19 cellular contexts compared by ENCODE assay signal in genomic region chr2:12352891-12353290, GRCh38.
DNase-seq lines count a peak whose midpoint lies in the region; ATAC-seq lines count a peak whose summit lies in the region.
"Had no signal": no experiment of that assay in that cellular context is flagged by ENCODE, and none has a peak within 500 bp of the region (broad histone marks: within the 10 kb centered on the region; RNA-seq: fewer than 3 reads in every experiment).

No MANE protein-coding gene starts in this region.

- H3K27ac Mint-ChIP-seq in T-helper 17 cell = no peak overlapping the region
- H3K27ac Mint-ChIP-seq in T-helper 2 cell treated with Interferon-gamma antibody and Interleukin-4, amounts not matched to agents 5 μg/mL and 100 μg/mL, for 36 hours = no peak overlapping the region
- H3K27ac Mint-ChIP-seq: activated naive CD4-positive, alpha-beta T cell treated with anti-CD3 and anti-CD28 coated beads for 36 hours; CD8-positive, alpha-beta T cell; endodermal cell; naive thymus-derived CD4-positive, alpha-beta T cell had no signal

- DNase-seq in DMS53 (lab: John Stamatoyannopoulos, UW) (peak; percentile 91), NCI-H1417 (lab: John Stamatoyannopoulos, UW) (peak; percentile 56 to 91 (median 59)), NCI-H510A treated with DMSO at 0.1 percent for 48 hours (lab: John Stamatoyannopoulos, UW) (peak; percentile 97), iPS-NIHi11 (ENCODE audit: low spot score) (peak; percentile 10), T-helper 17 cell (no peak), HT-29 (ENCODE audit: low spot score) (no peak), activated T-cell treated with anti-CD3 and anti-CD28 coated beads for 4 hours (no peak)
- DNase-seq in T-helper 2 cell treated with Interferon-gamma antibody and Interleukin-4, amounts not matched to agents 5 μg/mL and 100 μg/mL, for 36 hours (ENCODE audit: low spot score) = no peak
- DNase-seq: activated CD4-positive, alpha-beta T cell treated with anti-CD3 and anti-CD28 coated beads, Interleukin-2, amount 50 U/mL, for 4 hours; activated naive CD4-positive, alpha-beta T cell treated with anti-CD3 and anti-CD28 coated beads for 36 hours; CD8-positive, alpha-beta T cell; endodermal cell; heart left ventricle; KG1; naive thymus-derived CD4-positive, alpha-beta T cell; stimulated activated CD4-positive, alpha-beta T cell treated with anti-CD3 and anti-CD28 coated beads, Interleukin-4, amount 100 ng/mL, for 24 hours had no signal

- H3K27me3 Mint-ChIP-seq in T-helper 17 cell = no peaks in the 10 kb centered on the region
- H3K27me3 Mint-ChIP-seq in T-helper 2 cell treated with Interferon-gamma antibody and Interleukin-4, amounts not matched to agents 5 μg/mL and 100 μg/mL, for 36 hours (ENCODE audit: low read depth) = peaks cover 29% of the 10 kb centered on the region

- ATAC-seq in T-helper 17 cell = no peak
- ATAC-seq: CD8-positive, alpha-beta T cell; HCT116; heart left ventricle; naive thymus-derived CD4-positive, alpha-beta T cell had no signal

- H3K4me1 Mint-ChIP-seq in T-helper 17 cell = no peaks in the 10 kb centered on the region
- no peaks in the 10 kb centered on the region for H3K4me1 Mint-ChIP-seq in T-helper 2 cell treated with Interferon-gamma antibody and Interleukin-4, amounts not matched to agents 5 μg/mL and 100 μg/mL, for 36 hours (ENCODE audit: low read depth)
- H3K4me1 Mint-ChIP-seq: endodermal cell; naive thymus-derived CD4-positive, alpha-beta T cell had no signal

- H3K36me3 Mint-ChIP-seq in T-helper 17 cell (ENCODE audit: low read depth) = no peaks in the 10 kb centered on the region
- H3K36me3 Mint-ChIP-seq in T-helper 2 cell treated with Interferon-gamma antibody and Interleukin-4, amounts not matched to agents 5 μg/mL and 100 μg/mL, for 36 hours (ENCODE audit: low read depth) = no peaks in the 10 kb centered on the region
- H3K36me3 Mint-ChIP-seq: CD8-positive, alpha-beta T cell; naive thymus-derived CD4-positive, alpha-beta T cell had no signal

- H3K4me3 Mint-ChIP-seq in T-helper 17 cell = no peak overlapping the region
- H3K4me3 Mint-ChIP-seq in T-helper 2 cell treated with Interferon-gamma antibody and Interleukin-4, amounts not matched to agents 5 μg/mL and 100 μg/mL, for 36 hours = no peak overlapping the region
- H3K4me3 Mint-ChIP-seq: activated naive CD4-positive, alpha-beta T cell treated with anti-CD3 and anti-CD28 coated beads for 36 hours; CD8-positive, alpha-beta T cell; endodermal cell; naive thymus-derived CD4-positive, alpha-beta T cell had no signal

- H3K9me3 Mint-ChIP-seq in T-helper 2 cell treated with Interferon-gamma antibody and Interleukin-4, amounts not matched to agents 5 μg/mL and 100 μg/mL, for 36 hours = peaks cover 7% of the 10 kb centered on the region
- H3K9me3 Mint-ChIP-seq: activated naive CD4-positive, alpha-beta T cell treated with anti-CD3 and anti-CD28 coated beads for 36 hours; CD8-positive, alpha-beta T cell; endodermal cell had no signal

- no peaks in the 10 kb centered on the region for H3K9me3 ChIP-seq in T-helper 17 cell (ENCODE audit: control insufficient read depth, low read length, poor library complexity, severe bottlenecking)
- H3K9me3 ChIP-seq: ascending aorta, vagina had no signal

Comparison
In these comparisons a context has a peak if more than half of its experiments do, and no peak if none do; other contexts are left out.
1. DNase-seq: peak in DMS53 (single experiment), NCI-H1417 (3 of 3), NCI-H510A treated with DMSO at 0.1 percent for 48 hours (single experiment) and iPS-NIHi11 (single experiment); none in T-helper 17 cell (0 of 3), HT-29 (single experiment), activated T-cell treated with anti-CD3 and anti-CD28 coated beads for 4 hours (single experiment) and T-helper 2 cell treated with Interferon-gamma antibody and Interleukin-4, amounts not matched to agents 5 μg/mL and 100 μg/mL, for 36 hours (single experiment).